ENCODE assay signal across 16 cellular contexts in the genomic region with DNA sequence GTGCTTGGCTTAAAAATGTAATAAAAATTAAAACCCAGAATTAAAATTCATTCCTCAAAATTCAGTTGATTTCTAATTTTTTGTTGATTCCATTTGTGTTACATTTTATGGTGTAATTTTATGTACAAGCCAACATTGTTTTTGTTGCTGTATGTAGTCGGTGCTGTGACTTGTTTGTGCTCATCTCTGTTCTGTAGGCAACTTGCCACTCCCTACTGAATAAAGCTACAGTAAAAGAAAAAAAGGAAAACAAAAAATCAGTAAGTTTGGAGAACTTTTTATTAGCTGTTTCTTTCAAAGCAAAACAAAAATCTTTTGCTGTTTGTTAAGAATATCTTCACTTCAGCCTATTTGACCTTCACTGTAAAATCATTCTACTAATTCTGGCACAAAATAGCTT. TPM values are rescaled to one million over a fixed set of nuclear protein-coding genes. Genes with fewer than 3 reads are reported as not detected.
DNase-seq lines count a peak whose midpoint lies in the region; ATAC-seq, FAIRE-seq and TF ChIP-seq lines count a peak whose summit lies in the region.
"Had no signal": no experiment of that assay in that cellular context is flagged by ENCODE, and none has a peak within 500 bp of the region (broad histone marks: within the 10 kb centered on the region; RNA-seq: fewer than 3 reads in every experiment).

No MANE protein-coding gene starts in this region.

- BruUV-seq in IMR-90 (replicated peaks; lab: Mats Ljungman, UMichigan), result no TSS peak

- H3K27ac ChIP-seq in IMR-90 (ENCODE audit: insufficient read depth, low read length) (no peak overlapping the region), dorsolateral prefrontal cortex (peak overlapping the region in 40 of 59 donors; percentile 2 to 92 (median 30))

- H3K9me1 ChIP-seq in IMR-90 (ENCODE audit: insufficient read depth, low read length), result peaks cover 2% of the 10 kb centered on the region; the same call in 1 of the 2 replicates

- dilution Hi-C loops in IMR-90 (cut with HindIII; ENCODE audit: low sequenced_read_pairs, unreplicated experiment), result no loop called here

- peak overlapping the region; percentile 49; the same call in 1 of the 2 replicates for H3K4me2 ChIP-seq in IMR-90 (ENCODE audit: low read depth, low read length)

- no peak overlapping the region for H3K4ac ChIP-seq in IMR-90 (ENCODE audit: low read depth, low read length)

- no CpG with 5 or more reads among the region's 1 CpG for WGBS in IMR-90 (ENCODE audit: extremely low coverage in 2 of 2, insufficient read length in 1 of 2), 2 experiments

- FAIRE-seq in G401.6 (lab: Jason Lieb, UNC), result peak; percentile 46
- FAIRE-seq: H54 had no signal

- no peak overlapping the region for H3K23ac ChIP-seq in IMR-90 (ENCODE audit: low read depth, low read length)

- H2BK120ac ChIP-seq in IMR-90 (ENCODE audit: low read depth, low read length), result 0 out of 2 replicates have a peak overlapping the region, but pooled peaks have one; percentile 4

- H2AK5ac ChIP-seq in IMR-90 (ENCODE audit: low read depth, low read length), result no peak overlapping the region

- no peak overlapping the region for H3K9ac ChIP-seq in IMR-90 (ENCODE audit: low read depth, low read length)

- no peak overlapping the region for H2AFZ ChIP-seq in IMR-90 (replicated peaks; ENCODE audit: low read length, poor library complexity)

- POLR2A ChIA-PET in IMR-90 (lab: Charles Lee; ENCODE audit: unreplicated experiment), result no interaction called here

- 0 out of 2 replicates have a peak, but pooled peaks cover 6% of the 10 kb centered on the region for H4K20me1 ChIP-seq in IMR-90 (ENCODE audit: insufficient read depth, low read length)

- H3K4me3 ChIP-seq in IMR-90 (ENCODE audit: insufficient read depth, low read depth, low read length), result no peak overlapping the region
- H3K4me3 ChIP-seq in dorsolateral prefrontal cortex, result peak overlapping the region in 3 of 59 donors; percentile 3 to 9 (median 4)

- H3K36me3 ChIP-seq in IMR-90 (ENCODE audit: control insufficient read depth, insufficient read depth, low read length), result peaks cover 2% of the 10 kb centered on the region; the same call in 1 of the 2 replicates

- no peak for TF ChIP-seq CTCF in IMR-90 (conservative IDR thresholded peaks at IDR 0.05; ENCODE audit: low read depth, low read length)
- no peak for TF ChIP-seq CTCF in dorsolateral prefrontal cortex (IDR thresholded peaks at IDR 0.05 in 54 of 56, conservative IDR thresholded peaks at IDR 0.05 in 2 of 56; ENCODE audit: low read depth in 1 of 56, partially characterized antibody in 56 of 56)

- in situ Hi-C loops in IMR-90 (cut with MboI; ENCODE audit: low sequenced_read_pairs), result no loop called here

- intact Hi-C loops in IMR-90 (cut with micrococcal nuclease) (loop anchor here (5.0 kb wide), 1 partner anchor 120 kb away; no protein-coding TSS in a partner anchor), dorsolateral prefrontal cortex (cut with DNase I) (no loop called here)

- H4K5ac ChIP-seq in IMR-90 (ENCODE audit: low read depth, low read length), result peak overlapping the region; percentile 56; the same call in 1 of the 2 replicates

- no peak overlapping the region for H2AK9ac ChIP-seq in IMR-90 (replicated peaks; ENCODE audit: low read depth, low read length, poor library complexity)

- H2BK15ac ChIP-seq in IMR-90 (ENCODE audit: low read depth, low read length), result no peak overlapping the region; the same call in 2 of the 3 replicates

- CTCF ChIA-PET in IMR-90 (lab: Yijun Ruan, JAX), result interaction anchor here (0.8 kb wide), 1 partner anchor 9 kb away, joined by 3 read pairs; no protein-coding TSS in a partner anchor

- peaks cover 13% of the 10 kb centered on the region; the same call in 1 of the 2 replicates for H3K4me1 ChIP-seq in IMR-90 (ENCODE audit: control insufficient read depth, insufficient read depth, low read length)

- DNase-seq in IMR-90 (no peak), dorsolateral prefrontal cortex (no peak), pons (ENCODE audit: low spot score) (peak; percentile 59), SIG-M5 (lab: John Stamatoyannopoulos, UW) (no peak), SW 1271 (lab: John Stamatoyannopoulos, UW) (no peak)
- DNase-seq: C1 segment of cervical spinal cord; Calu3; CD4-positive, alpha-beta T cell; DMS 273 treated with DMSO at 0.1 percent for 48 hours had no signal

- 0 out of 2 replicates have a peak overlapping the region, but pooled peaks have one; percentile 15 for H3K14ac ChIP-seq in IMR-90 (replicated peaks; ENCODE audit: low read depth, low read length)

- H3K27me3 ChIP-seq in IMR-90 (ENCODE audit: control insufficient read depth, insufficient read depth, low read length) (no peaks in the 10 kb centered on the region), dorsolateral prefrontal cortex (no peaks in the 10 kb centered on the region)

- no peak for ATAC-seq in IMR-90 (ENCODE audit: low read depth)
- ATAC-seq in GM21423 (IDR thresholded peaks at IDR 0.05; ENCODE audit: unreplicated experiment), result no peak
- ATAC-seq in HG02938 (IDR thresholded peaks at IDR 0.05; ENCODE audit: unreplicated experiment), result no peak
- ATAC-seq: HCT116 had no signal

- no peak for TF ChIP-seq POLR2A in IMR-90 (IDR thresholded peaks at IDR 0.05; ENCODE audit: low read depth, low read length)

- H2BK5ac ChIP-seq in IMR-90 (ENCODE audit: low read depth, low read length, poor library complexity, severe bottlenecking), result peak overlapping the region; percentile 76

- no peaks in the 10 kb centered on the region for H3K9me3 ChIP-seq in IMR-90 (ENCODE audit: control insufficient read depth, insufficient read depth, low read length)

- TF ChIP-seq RAD21 in IMR-90 (IDR thresholded peaks at IDR 0.05; ENCODE audit: low read length), result no peak

- H4K91ac ChIP-seq in IMR-90 (ENCODE audit: insufficient read depth, low read depth, low read length), result peak overlapping the region; percentile 24; the same call in 1 of the 2 replicates

- H2BK20ac ChIP-seq in IMR-90 (ENCODE audit: low read depth, low read length), result 0 out of 2 replicates have a peak overlapping the region, but pooled peaks have one; percentile 2

- H3K56ac ChIP-seq in IMR-90 (ENCODE audit: extremely low read depth, insufficient read depth, low read length), result no peak overlapping the region

- peak overlapping the region; percentile 67; the same call in 1 of the 2 replicates for H3K18ac ChIP-seq in IMR-90 (ENCODE audit: low read depth, low read length)

- peak overlapping the region in 1 of 2 experiments; percentile 11; a peak in 1 of 4 replicates for H4K8ac ChIP-seq in IMR-90 (ENCODE audit: low read depth in 2 of 2, low read length in 2 of 2)

- H3K79me1 ChIP-seq in IMR-90 (ENCODE audit: low read depth in 1 of 2, low read length in 2 of 2), result peaks cover 6 to 19% of the 10 kb centered on the region in 2 experiments

TF ChIP-seq in IMR-90, 13 proteins besides CTCF, POLR2A, EP300 and RAD21:
- TF ChIP-seq FOS (IDR thresholded peaks at IDR 0.05; ENCODE audit: low read depth, low read length), result no peak
- TF ChIP-seq, protein P1, sequence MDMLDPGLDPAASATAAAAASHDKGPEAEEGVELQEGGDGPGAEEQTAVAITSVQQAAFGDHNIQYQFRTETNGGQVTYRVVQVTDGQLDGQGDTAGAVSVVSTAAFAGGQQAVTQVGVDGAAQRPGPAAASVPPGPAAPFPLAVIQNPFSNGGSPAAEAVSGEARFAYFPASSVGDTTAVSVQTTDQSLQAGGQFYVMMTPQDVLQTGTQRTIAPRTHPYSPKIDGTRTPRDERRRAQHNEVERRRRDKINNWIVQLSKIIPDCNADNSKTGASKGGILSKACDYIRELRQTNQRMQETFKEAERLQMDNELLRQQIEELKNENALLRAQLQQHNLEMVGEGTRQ (IDR thresholded peaks at IDR 0.05; ENCODE audit: low read depth, low read length), result no peak
- no peak for TF ChIP-seq RCOR1 (IDR thresholded peaks at IDR 0.05; ENCODE audit: insufficient replicate concordance, low read length)
- no peak for TF ChIP-seq CEBPB (IDR thresholded peaks at IDR 0.05; ENCODE audit: low read depth, low read length)
- TF ChIP-seq MXI1 (IDR thresholded peaks at IDR 0.05; ENCODE audit: borderline replicate concordance, low read depth, low read length), result no peak
- TF ChIP-seq, protein P2, sequence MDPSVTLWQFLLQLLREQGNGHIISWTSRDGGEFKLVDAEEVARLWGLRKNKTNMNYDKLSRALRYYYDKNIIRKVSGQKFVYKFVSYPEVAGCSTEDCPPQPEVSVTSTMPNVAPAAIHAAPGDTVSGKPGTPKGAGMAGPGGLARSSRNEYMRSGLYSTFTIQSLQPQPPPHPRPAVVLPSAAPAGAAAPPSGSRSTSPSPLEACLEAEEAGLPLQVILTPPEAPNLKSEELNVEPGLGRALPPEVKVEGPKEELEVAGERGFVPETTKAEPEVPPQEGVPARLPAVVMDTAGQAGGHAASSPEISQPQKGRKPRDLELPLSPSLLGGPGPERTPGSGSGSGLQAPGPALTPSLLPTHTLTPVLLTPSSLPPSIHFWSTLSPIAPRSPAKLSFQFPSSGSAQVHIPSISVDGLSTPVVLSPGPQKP (IDR thresholded peaks at IDR 0.05; ENCODE audit: borderline replicate concordance, low read depth, low read length), result no peak

RNA-seq across cellular contexts. Expression of a gene that starts 44.3 kb away (rescaled TPM):
- total RNA-seq in IMR-90 (2012; rRNA removed) (0.18 TPM in 1 of 2 replicates, not detected in the other), dorsolateral prefrontal cortex (100 to 1,000 TPM in 68 of 120 experiments, 10 to 100 TPM in 52; 33.8 to 177 (median 105) TPM)
- not detected in 2 replicates for polyA plus RNA-seq in IMR-90 (2012; rRNA removed)
- 0.13 TPM in 1 of 2 replicates, not detected in the other for polyA plus RNA-seq in IMR-90 (2012; cell fraction: cytosol; rRNA removed)
- polyA plus RNA-seq in IMR-90 (2012; cell fraction: nucleus; rRNA removed; ENCODE audit: low replicate concordance), result not detected in 2 replicates
- total RNA-seq: A172, Calu3, Daoy had no signal

Comparison
In these comparisons a context has a peak if more than half of its experiments do, and no peak if none do; other contexts are left out.
1. RNA of a gene that starts 44.3 kb away (total RNA-seq): 33.8 to 177 TPM in dorsolateral prefrontal cortex; 0.18 TPM in IMR-90; every median in the first group is over 10 times any median in the second.